15 cellular contexts compared by ENCODE assay signal in the genomic region with DNA sequence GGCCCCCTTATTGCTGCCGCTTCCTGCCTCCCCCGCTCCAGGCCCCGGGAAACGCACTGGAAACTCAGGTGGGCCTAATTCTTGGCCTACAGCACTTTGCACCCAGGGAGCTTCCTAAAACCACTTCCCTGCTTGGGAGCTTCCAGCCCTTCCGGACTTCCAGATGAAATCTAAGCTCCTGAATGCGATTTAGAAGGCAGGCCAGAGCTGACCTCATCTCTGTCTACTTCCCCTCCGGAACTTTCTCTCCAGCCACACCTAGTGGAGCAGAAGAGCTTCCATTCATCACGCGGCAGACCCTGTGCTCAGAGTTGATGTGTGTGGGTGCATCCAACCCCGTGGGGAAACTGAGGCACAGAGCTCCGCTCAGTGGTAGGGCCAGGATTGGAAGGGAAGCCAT.
DNase-seq lines count a peak whose midpoint lies in the region; ATAC-seq and TF ChIP-seq lines count a peak whose summit lies in the region.
"Had no signal": no experiment of that assay in that cellular context is flagged by ENCODE, and none has a peak within 500 bp of the region (broad histone marks: within the 10 kb centered on the region; RNA-seq: fewer than 3 reads in every experiment).

No MANE protein-coding gene starts in this region.

- H3K27me3 ChIP-seq in tibial nerve, result no peaks in the 10 kb centered on the region
- H3K27me3 ChIP-seq: MG63 had no signal

- TF ChIP-seq CTCF in fibroblast of mammary gland (conservative IDR thresholded peaks at IDR 0.05; ENCODE audit: control insufficient read depth, insufficient read depth, low read depth, low read length), result no peak
- TF ChIP-seq CTCF in tibial nerve (IDR thresholded peaks at IDR 0.05), result no peak

- TF ChIP-seq EP300 in tibial nerve (IDR thresholded peaks at IDR 0.05), result peak in 1 of 2 donors; percentile 24

- H3K4me1 ChIP-seq in tibial nerve, result peaks cover 0 to 44% (median 0%) of the 10 kb centered on the region in 4 donors
- H3K4me1 ChIP-seq: HAP-1 had no signal

- DNase-seq in EH (ENCODE audit: low read depth) (peak; percentile 8), fibroblast of mammary gland (ENCODE audit: low read depth) (peak; percentile 37), left kidney (ENCODE audit: low read depth, low spot score) (peak; percentile 55), tibial nerve (ENCODE audit: low spot score in 2 of 2) (peak in 1 of 2 donors; percentile 43), substantia nigra (lab: John Stamatoyannopoulos, UW) (no peak)
- DNase-seq: COR-L47, IMR-90, Karpas-422, MG63, NCI-H1092 treated with DMSO at 0.1 percent for 48 hours, NCI-H2081 treated with DMSO at 0.1 percent for 48 hours, NCI-H524 had no signal

- ATAC-seq in HG03469 (IDR thresholded peaks at IDR 0.05; ENCODE audit: unreplicated experiment) (no peak), GM19395 (IDR thresholded peaks at IDR 0.05; ENCODE audit: unreplicated experiment) (no peak)

- no peaks in the 10 kb centered on the region for H3K36me3 ChIP-seq in tibial nerve
- H3K36me3 ChIP-seq: HAP-1, MG63 had no signal

- H3K27ac ChIP-seq in tibial nerve, result peak overlapping the region in 3 of 4 donors; percentile 55 to 79 (median 61)
- no peak overlapping the region for H3K27ac ChIP-seq in substantia nigra (ENCODE audit: low read depth, low read length, poor library complexity, severe bottlenecking)

- no peak overlapping the region for H3K4me3 ChIP-seq in fibroblast of mammary gland (ENCODE audit: control insufficient read depth, low read depth, low read length)
- no peak overlapping the region for H3K4me3 ChIP-seq in tibial nerve
- H3K4me3 ChIP-seq: HAP-1, MG63 had no signal

- H3K9me3 ChIP-seq in tibial nerve, result no peaks in the 10 kb centered on the region
- H3K9me3 ChIP-seq: HAP-1, MG63 had no signal

- 57 to 62% methylated on average over 11 of the region's 11 CpGs for WGBS in tibial nerve, 2 donors

- TF ChIP-seq POLR2A in tibial nerve (IDR thresholded peaks at IDR 0.05), result no peak

Comparison
In these comparisons a context has a peak if more than half of its experiments do, and no peak if none do; other contexts are left out.
1. DNase-seq: peak in EH (single experiment), fibroblast of mammary gland (single experiment) and left kidney (single experiment); none in substantia nigra (0 of 49).